Comparison of ENCODE assay signal across 10 cellular contexts in genomic region chr5:64506567-64507321, GRCh38. TPM values are rescaled to one million over a fixed set of nuclear protein-coding genes. Genes with fewer than 3 reads are reported as not detected.
DNase-seq lines count a peak whose midpoint lies in the region; ATAC-seq and TF ChIP-seq lines count a peak whose summit lies in the region.
"Had no signal": no experiment of that assay in that cellular context is flagged by ENCODE, and none has a peak within 500 bp of the region (broad histone marks: within the 10 kb centered on the region; RNA-seq: fewer than 3 reads in every experiment).

No MANE protein-coding gene starts in this region.

- no peak overlapping the region for H3K4me3 Mint-ChIP-seq in CD8-positive, alpha-beta T cell

- peaks cover 4% of the 10 kb centered on the region for H3K4me1 Mint-ChIP-seq in CD8-positive, alpha-beta T cell (ENCODE audit: low read depth)

- DNase-seq in H7 (peak; percentile 67), brain microvascular endothelial cell (no peak), foreskin fibroblast (no peak), GOT3 (lab: John Stamatoyannopoulos, UW) (no peak)
- no peak for DNase-seq in CD8-positive, alpha-beta T cell
- DNase-seq: activated T-cell treated with anti-CD3 and anti-CD28 coated beads for 4 hours; stimulated activated CD8-positive, alpha-beta memory T cell treated with anti-CD3 and anti-CD28 coated beads, Interleukin-4, amount 100 ng/mL, for 48 hours had no signal

- H3K27ac ChIP-seq in brain microvascular endothelial cell (no peak overlapping the region), iPS-20b (ENCODE audit: low read length) (no peak overlapping the region)
- no peak overlapping the region for H3K27ac ChIP-seq in CD8-positive, alpha-beta T cell (ENCODE audit: low read depth, low read length)

- H3K9ac ChIP-seq in iPS-20b (ENCODE audit: low read depth, low read length): peak overlapping the region; percentile 81; the same call in 1 of the 2 replicates
- H3K9ac ChIP-seq in skeletal muscle satellite cell (ENCODE audit: low read depth, low read length): no peak overlapping the region

- POLR2A ChIA-PET in CD8-positive, alpha-beta T cell (lab: Charles Lee): no interaction called here

- H3K36me3 ChIP-seq in H7 (replicated peaks; ENCODE audit: control insufficient read depth, insufficient read depth, low read length): no peaks in the 10 kb centered on the region
- H3K36me3 ChIP-seq in brain microvascular endothelial cell (replicated peaks): no peaks in the 10 kb centered on the region
- no peaks in the 10 kb centered on the region for H3K36me3 ChIP-seq in iPS-20b (ENCODE audit: insufficient read depth, low read depth, low read length)
- no peaks in the 10 kb centered on the region for H3K36me3 ChIP-seq in skeletal muscle satellite cell (ENCODE audit: insufficient read depth, low read length)
- no peaks in the 10 kb centered on the region for H3K36me3 ChIP-seq in CD8-positive, alpha-beta T cell (ENCODE audit: insufficient read depth, low read length)

- no peaks in the 10 kb centered on the region for H3K9me3 Mint-ChIP-seq in CD8-positive, alpha-beta T cell

- no peak overlapping the region for H3K27ac Mint-ChIP-seq in CD8-positive, alpha-beta T cell

- CTCF ChIA-PET in CD8-positive, alpha-beta T cell (lab: Charles Lee): no interaction called here

- no peaks in the 10 kb centered on the region for H3K36me3 Mint-ChIP-seq in CD8-positive, alpha-beta T cell

- H3K27me3 Mint-ChIP-seq in CD8-positive, alpha-beta T cell (ENCODE audit: low read depth): peaks cover 32% of the 10 kb centered on the region

- ATAC-seq in HG02973 (IDR thresholded peaks at IDR 0.05; ENCODE audit: unreplicated experiment): no peak
- no peak for ATAC-seq in CD8-positive, alpha-beta T cell

- in situ Hi-C loops in brain microvascular endothelial cell (cut with HindIII; ENCODE audit: low pct_ligation_motif_present, low sequenced_read_pairs): no loop called here

- peaks cover 16% of the 10 kb centered on the region for H3K4me1 ChIP-seq in iPS-20b (ENCODE audit: insufficient read depth, low read length)
- H3K4me1 ChIP-seq in skeletal muscle satellite cell (ENCODE audit: control insufficient read depth, insufficient read depth, low read length): no peaks in the 10 kb centered on the region
- no peaks in the 10 kb centered on the region for H3K4me1 ChIP-seq in CD8-positive, alpha-beta T cell (ENCODE audit: insufficient read depth, low read length)

- H3K4me3 ChIP-seq in H7 (ENCODE audit: insufficient read depth, low read depth, low read length): peak overlapping the region; percentile 72
- peak overlapping the region; percentile 53 for H3K4me3 ChIP-seq in brain microvascular endothelial cell (ENCODE audit: low read depth, low read length)
- peak overlapping the region; percentile 94 for H3K4me3 ChIP-seq in iPS-20b (ENCODE audit: low read length)
- H3K4me3 ChIP-seq in skeletal muscle satellite cell (ENCODE audit: low read length): peak overlapping the region; percentile 72
- H3K4me3 ChIP-seq in foreskin fibroblast (ENCODE audit: low read depth in 1 of 2, low read length in 2 of 2): peak overlapping the region in 1 of 2 donors; percentile 30
- no peak overlapping the region for H3K4me3 ChIP-seq in CD8-positive, alpha-beta T cell (ENCODE audit: low read depth, low read length)

- H3K27me3 ChIP-seq in H7 (ENCODE audit: control insufficient read depth, insufficient read depth, low read length) (peaks cover 43% of the 10 kb centered on the region), brain microvascular endothelial cell (replicated peaks) (peaks cover 12% of the 10 kb centered on the region), iPS-20b (ENCODE audit: insufficient read depth, low read length) (peaks cover 68% of the 10 kb centered on the region), skeletal muscle satellite cell (ENCODE audit: control insufficient read depth, insufficient read depth, low read length) (peaks cover 76% of the 10 kb centered on the region)
- peaks cover 5% of the 10 kb centered on the region for H3K27me3 ChIP-seq in CD8-positive, alpha-beta T cell (ENCODE audit: insufficient read depth, low read length)

- TF ChIP-seq CTCF in brain microvascular endothelial cell (IDR thresholded peaks at IDR 0.05; ENCODE audit: low read depth, low read length, missing control alignments): no peak
- no peak for TF ChIP-seq CTCF in foreskin fibroblast (IDR thresholded peaks at IDR 0.05; ENCODE audit: low read depth, low read length)
- no peak for TF ChIP-seq CTCF in CD8-positive, alpha-beta T cell (IDR thresholded peaks at IDR 0.05)

- intact Hi-C loops in CD8-positive, alpha-beta T cell (cut with DNase I, micrococcal nuclease): no loop called here

- no peaks in the 10 kb centered on the region for H3K9me3 ChIP-seq in iPS-20b (ENCODE audit: insufficient read depth, low read depth, low read length)
- H3K9me3 ChIP-seq in skeletal muscle satellite cell (replicated peaks; ENCODE audit: low read length): no peaks in the 10 kb centered on the region
- H3K9me3 ChIP-seq in CD8-positive, alpha-beta T cell (ENCODE audit: low read length): no peaks in the 10 kb centered on the region

- peak overlapping the region; percentile 96 for H3K4me2 ChIP-seq in skeletal muscle satellite cell (ENCODE audit: low read length)

RNA-seq across cellular contexts. Expression of gene RGS7BP, which starts 0.9 kb away (rescaled TPM):
- total RNA-seq in H7 (2014; rRNA removed; shearing (Covaris generic)): 0.70 and 1.4 TPM in 2 replicates
- total RNA-seq in skeletal muscle satellite cell (2012; rRNA removed): not detected in 2 replicates
- not detected for total RNA-seq in CD8-positive, alpha-beta T cell
